In the genomic region with DNA sequence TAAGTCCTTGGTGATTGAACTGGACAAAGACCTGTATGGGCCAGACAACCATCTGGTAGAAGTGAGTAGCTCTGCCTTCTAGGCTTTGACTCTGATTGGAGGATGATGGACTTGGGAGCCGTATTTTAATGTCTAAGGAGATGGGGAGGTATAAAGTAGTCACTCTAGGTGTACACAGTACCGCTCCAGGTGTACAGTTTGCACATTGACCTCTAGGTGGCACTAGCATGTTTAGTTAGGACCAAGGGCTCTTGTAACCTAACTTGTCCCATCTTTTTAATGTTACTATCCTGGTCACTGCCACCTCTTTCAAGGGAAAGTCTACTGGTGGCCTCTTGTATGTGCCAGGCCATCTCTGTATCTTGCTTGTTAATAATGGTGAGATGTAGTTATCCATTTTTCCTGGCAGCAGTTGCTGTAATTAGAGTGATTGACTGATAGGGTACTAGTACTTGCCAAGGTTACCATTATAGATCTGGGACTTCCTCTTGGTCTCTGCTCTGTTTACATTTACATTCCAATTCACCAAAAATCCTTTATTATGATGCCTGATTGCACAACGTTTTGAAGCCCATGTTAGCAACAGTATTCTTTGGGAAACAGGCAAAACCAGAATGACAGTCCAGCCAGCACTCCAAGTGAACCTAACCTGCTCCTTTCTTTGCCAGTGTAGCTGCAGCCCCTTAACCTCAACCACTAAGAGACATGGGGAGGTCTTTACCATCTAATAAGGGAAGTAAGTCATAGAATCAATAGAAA, we compare ENCODE assay signal across 8 cellular contexts. TPM values are rescaled to one million over a fixed set of nuclear protein-coding genes. Genes with fewer than 3 reads are reported as not detected.
DNase-seq lines count a peak whose midpoint lies in the region; ATAC-seq and TF ChIP-seq lines count a peak whose summit lies in the region.

No MANE protein-coding gene starts in this region.

- H3K4me3 ChIP-seq in HAP-1: no peak overlapping the region
- no peak overlapping the region for H3K4me3 ChIP-seq in neutrophil (ENCODE audit: low read depth in 1 of 2, low read length in 1 of 2)

- H3K27me3 ChIP-seq in CD4-positive, alpha-beta T cell (ENCODE audit: control insufficient read depth, insufficient read depth, low read length): no peaks in the 10 kb centered on the region
- H3K27me3 ChIP-seq in HAP-1 (ENCODE audit: low read depth): no peaks in the 10 kb centered on the region
- no peaks in the 10 kb centered on the region for H3K27me3 ChIP-seq in neutrophil

- ATAC-seq in CD4-positive, alpha-beta T cell (ENCODE audit: poor library complexity): peak; percentile 37
- peak; percentile 34 for ATAC-seq in activated CD8-positive, alpha-beta memory T cell treated with anti-CD3 and anti-CD28 coated beads, Interleukin-2, amount 10 ng/mL, durations not matched to agents 7 days and 5 days
- peak; percentile 64 for ATAC-seq in esophagus mucosa

- H3K27ac Mint-ChIP-seq in CD4-positive, alpha-beta T cell: peak overlapping the region; percentile 35
- H3K27ac Mint-ChIP-seq in activated CD8-positive, alpha-beta memory T cell treated with anti-CD3 and anti-CD28 coated beads, Interleukin-2, amount 10 ng/mL, durations not matched to agents 7 days and 5 days: peak overlapping the region; percentile 60

- intact Hi-C loops in CD4-positive, alpha-beta T cell (cut with DNase I, micrococcal nuclease): loop anchor here in 1 of 2 experiments (1.0 to 10.0 kb wide), 3 partner anchors 87 to 676 kb away; partner anchors contain the start of genes ATF1 and LIMA1

- TF ChIP-seq CTCF in CD4-positive, alpha-beta T cell (IDR thresholded peaks at IDR 0.05): peak; percentile 91
- peak; percentile 82 for TF ChIP-seq CTCF in neutrophil (IDR thresholded peaks at IDR 0.05)

- DNase-seq in CD4-positive, alpha-beta T cell: peak in 9 of 10 experiments; percentile 25 to 46 (median 36)
- peak; percentile 39 to 73 for DNase-seq in HAP-1 (ENCODE audit: low spot score in 2 of 2)
- peak; percentile 69 for DNase-seq in NCI-H460 (ENCODE audit: extremely low read depth, low read depth)
- peak; percentile 80 for DNase-seq in activated CD8-positive, alpha-beta memory T cell treated with anti-CD3 and anti-CD28 coated beads, Interleukin-2, amount 10 ng/mL, durations not matched to agents 7 days and 5 days
- DNase-seq in NCI-H446 treated with DMSO at 0.1 percent for 48 hours (lab: John Stamatoyannopoulos, UW): no peak
- DNase-seq in epidermal melanocyte (ENCODE audit: insufficient read length, low spot score): no peak

- H3K4me1 ChIP-seq in HAP-1 (peaks cover 7% of the 10 kb centered on the region; the same call in 1 of the 2 replicates), neutrophil (ENCODE audit: control insufficient read depth in 1 of 2, insufficient read depth in 1 of 2, low read depth in 1 of 2, low read length in 1 of 2) (peaks cover 13 to 20% of the 10 kb centered on the region in 2 experiments)

- H3K27ac ChIP-seq in CD4-positive, alpha-beta T cell (ENCODE audit: low read depth, low read length): no peak overlapping the region
- H3K27ac ChIP-seq in neutrophil: peak overlapping the region; percentile 28

- H3K36me3 ChIP-seq in HAP-1 (replicated peaks): peaks cover 64% of the 10 kb centered on the region
- H3K36me3 ChIP-seq in neutrophil: peaks cover 63% of the 10 kb centered on the region

- H3K27me3 Mint-ChIP-seq in CD4-positive, alpha-beta T cell: no peaks in the 10 kb centered on the region
- no peaks in the 10 kb centered on the region for H3K27me3 Mint-ChIP-seq in activated CD8-positive, alpha-beta memory T cell treated with anti-CD3 and anti-CD28 coated beads, Interleukin-2, amount 10 ng/mL, durations not matched to agents 7 days and 5 days

- CTCF ChIA-PET in CD4-positive, alpha-beta T cell (lab: Charles Lee): interaction anchor here (4.1 kb wide), 1 partner anchor 23 kb away, joined by 37 read pairs; the partner anchor contains the start of gene COX14
- CTCF ChIA-PET in activated CD8-positive, alpha-beta memory T cell treated with anti-CD3 and anti-CD28 coated beads, Interleukin-2, amount 10 ng/mL, durations not matched to agents 7 days and 5 days (lab: Charles Lee): interaction anchor here (0.6 to 6.8 kb wide), 20 partner anchors 8 to 384 kb away, joined by 3 to 70 read pairs (median 4); partner anchors contain the start of genes COX14, GPD1 and RACGAP1

- peak overlapping the region; percentile 61 for H3K4me3 Mint-ChIP-seq in CD4-positive, alpha-beta T cell
- no peak overlapping the region for H3K4me3 Mint-ChIP-seq in activated CD8-positive, alpha-beta memory T cell treated with anti-CD3 and anti-CD28 coated beads, Interleukin-2, amount 10 ng/mL, durations not matched to agents 7 days and 5 days

- H3K36me3 Mint-ChIP-seq in CD4-positive, alpha-beta T cell (ENCODE audit: low read depth): peaks cover 74% of the 10 kb centered on the region
- peaks cover 24% of the 10 kb centered on the region for H3K36me3 Mint-ChIP-seq in activated CD8-positive, alpha-beta memory T cell treated with anti-CD3 and anti-CD28 coated beads, Interleukin-2, amount 10 ng/mL, durations not matched to agents 7 days and 5 days

- H3K9me3 ChIP-seq in CD4-positive, alpha-beta T cell (ENCODE audit: control insufficient read depth, low read length): no peaks in the 10 kb centered on the region
- no peaks in the 10 kb centered on the region for H3K9me3 ChIP-seq in HAP-1
- H3K9me3 ChIP-seq in neutrophil: no peaks in the 10 kb centered on the region

- POLR2A ChIA-PET in CD4-positive, alpha-beta T cell (lab: Charles Lee): interaction anchor here (2.2 to 4.6 kb wide), 2 partner anchors 22 to 23 kb away, joined by 17 to 127 read pairs; partner anchors contain the start of gene COX14

- H3K4me1 Mint-ChIP-seq in CD4-positive, alpha-beta T cell (ENCODE audit: low read depth): peaks cover 39% of the 10 kb centered on the region
- peaks cover 35% of the 10 kb centered on the region for H3K4me1 Mint-ChIP-seq in activated CD8-positive, alpha-beta memory T cell treated with anti-CD3 and anti-CD28 coated beads, Interleukin-2, amount 10 ng/mL, durations not matched to agents 7 days and 5 days

- in situ Hi-C loops in HAP-1 (cut with MboI; ENCODE audit: low sequenced_read_pairs): no loop called here

- H3K9me3 Mint-ChIP-seq in CD4-positive, alpha-beta T cell: no peaks in the 10 kb centered on the region
- no peaks in the 10 kb centered on the region for H3K9me3 Mint-ChIP-seq in activated CD8-positive, alpha-beta memory T cell treated with anti-CD3 and anti-CD28 coated beads, Interleukin-2, amount 10 ng/mL, durations not matched to agents 7 days and 5 days (ENCODE audit: low read depth)

RNA-seq across cellular contexts. Expression of gene SMARCD1, which starts 3.6 kb away (rescaled TPM):
- total RNA-seq in CD4-positive, alpha-beta T cell: 10 to 100 TPM; 78.9 to 80.0 TPM
- 70.4 and 77.0 TPM in 2 replicates for total RNA-seq in NCI-H460 (2014; rRNA removed; shearing (Covaris generic))
- polyA plus RNA-seq in NCI-H460 (2014; cell fraction: nucleus; rRNA removed): 43.3 and 70.5 TPM in 2 replicates
- total RNA-seq in activated CD8-positive, alpha-beta memory T cell treated with anti-CD3 and anti-CD28 coated beads, Interleukin-2, amount 10 ng/mL, durations not matched to agents 7 days and 5 days: 10 to 100 TPM; 62.0 to 80.8 TPM
- total RNA-seq in esophagus mucosa: 28.8 TPM

RNA-seq across cellular contexts. Expression of gene GPD1, which starts 15.1 kb away (rescaled TPM):
- total RNA-seq in CD4-positive, alpha-beta T cell: under 1 TPM; 0.41 to 0.47 TPM
- total RNA-seq in NCI-H460 (2014; rRNA removed; shearing (Covaris generic)): 0.07 TPM in 1 of 2 replicates, not detected in the other
- polyA plus RNA-seq in NCI-H460 (2014; cell fraction: nucleus; rRNA removed): 0.25 and 0.33 TPM in 2 replicates
- under 1 TPM in 1 of 2 experiments, not detected in 1; 0.30 TPM for total RNA-seq in activated CD8-positive, alpha-beta memory T cell treated with anti-CD3 and anti-CD28 coated beads, Interleukin-2, amount 10 ng/mL, durations not matched to agents 7 days and 5 days
- total RNA-seq in esophagus mucosa: 0.56 TPM

RNA-seq across cellular contexts. Expression of gene COX14, which starts 23.3 kb away (rescaled TPM):
- 10 to 100 TPM; 51.1 to 52.8 TPM for total RNA-seq in CD4-positive, alpha-beta T cell
- 40.8 and 53.7 TPM in 2 replicates for total RNA-seq in NCI-H460 (2014; rRNA removed; shearing (Covaris generic))
- polyA plus RNA-seq in NCI-H460 (2014; cell fraction: nucleus; rRNA removed): 15.5 and 42.4 TPM in 2 replicates
- 10 to 100 TPM; 55.1 to 64.5 TPM for total RNA-seq in activated CD8-positive, alpha-beta memory T cell treated with anti-CD3 and anti-CD28 coated beads, Interleukin-2, amount 10 ng/mL, durations not matched to agents 7 days and 5 days
- total RNA-seq in esophagus mucosa: 37.9 TPM

RNA-seq across cellular contexts. Expression of gene ASIC1, which starts 31.4 kb away (rescaled TPM):
- total RNA-seq in CD4-positive, alpha-beta T cell: 1 to 10 TPM; 1.5 to 2.8 TPM
- total RNA-seq in NCI-H460 (2014; rRNA removed; shearing (Covaris generic)): 4.7 and 6.0 TPM in 2 replicates
- polyA plus RNA-seq in NCI-H460 (2014; cell fraction: nucleus; rRNA removed): 9.4 and 11.1 TPM in 2 replicates
- 10 to 100 TPM; 19.0 to 28.3 TPM for total RNA-seq in activated CD8-positive, alpha-beta memory T cell treated with anti-CD3 and anti-CD28 coated beads, Interleukin-2, amount 10 ng/mL, durations not matched to agents 7 days and 5 days
- 2.1 TPM for total RNA-seq in esophagus mucosa

Comparison
In these comparisons a context has a peak if more than half of its experiments do, and no peak if none do; other contexts are left out.
1. DNase-seq: peak in CD4-positive, alpha-beta T cell (9 of 10), HAP-1 (2 of 2), NCI-H460 (single experiment) and activated CD8-positive, alpha-beta memory T cell treated with anti-CD3 and anti-CD28 coated beads, Interleukin-2, amount 10 ng/mL, durations not matched to agents 7 days and 5 days (single experiment); none in NCI-H446 treated with DMSO at 0.1 percent for 48 hours (single experiment) and epidermal melanocyte (single experiment).
2. Peak in every context shown above with its lines, with median percentiles within 50 percentile points of each other: ATAC-seq.